Comparison of ENCODE assay signal across 1 cellular context in genomic region chr10:70761031-70761601, GRCh38.
TF ChIP-seq lines count a peak whose summit lies in the region.

No MANE protein-coding gene starts in this region.

TF ChIP-seq in K562, 482 proteins besides CTCF, POLR2A, EP300 and RAD21:
- no peak for TF ChIP-seq TAF7 (tag; IDR thresholded peaks at IDR 0.05)
- no peak for TF ChIP-seq SP2 (IDR thresholded peaks at IDR 0.05; ENCODE audit: extremely low read depth, low read depth, low read length, poor library complexity, severe bottlenecking)
- no peak for TF ChIP-seq RAD51 (IDR thresholded peaks at IDR 0.05; ENCODE audit: borderline replicate concordance, low read depth)
- TF ChIP-seq IFI16 (CRISPR knock-in tag; IDR thresholded peaks at IDR 0.05), result no peak
- no peak for TF ChIP-seq ZNF609 (CRISPR knock-in tag; IDR thresholded peaks at IDR 0.05; ENCODE audit: borderline replicate concordance)
- TF ChIP-seq MBD1 (CRISPR knock-in tag; IDR thresholded peaks at IDR 0.05), result no peak
- TF ChIP-seq ZNF124 (CRISPR knock-in tag; IDR thresholded peaks at IDR 0.05), result no peak
- no peak for TF ChIP-seq FOS (IDR thresholded peaks at IDR 0.05; ENCODE audit: extremely low read depth, insufficient read length)
- no peak for TF ChIP-seq TSHZ1 (CRISPR knock-in tag; IDR thresholded peaks at IDR 0.05)
- TF ChIP-seq CC2D1A (IDR thresholded peaks at IDR 0.05), result no peak
- no peak for TF ChIP-seq HINFP (tag; conservative IDR thresholded peaks at IDR 0.05; ENCODE audit: low read depth)
- TF ChIP-seq RFX5 (IDR thresholded peaks at IDR 0.05; ENCODE audit: low read depth, low read length), result no peak
- TF ChIP-seq POLR3A (IDR thresholded peaks at IDR 0.05; ENCODE audit: borderline replicate concordance, extremely low read depth, insufficient read depth, insufficient read length), result no peak
- no peak for TF ChIP-seq CGGBP1 (CRISPR knock-in tag; IDR thresholded peaks at IDR 0.05)
- no peak for TF ChIP-seq NUFIP1 (IDR thresholded peaks at IDR 0.05; ENCODE audit: partially characterized antibody)
- no peak for TF ChIP-seq THRAP3 (IDR thresholded peaks at IDR 0.05; ENCODE audit: borderline replicate concordance)
